ENCODE assay signal across 8 cellular contexts in the genomic region with DNA sequence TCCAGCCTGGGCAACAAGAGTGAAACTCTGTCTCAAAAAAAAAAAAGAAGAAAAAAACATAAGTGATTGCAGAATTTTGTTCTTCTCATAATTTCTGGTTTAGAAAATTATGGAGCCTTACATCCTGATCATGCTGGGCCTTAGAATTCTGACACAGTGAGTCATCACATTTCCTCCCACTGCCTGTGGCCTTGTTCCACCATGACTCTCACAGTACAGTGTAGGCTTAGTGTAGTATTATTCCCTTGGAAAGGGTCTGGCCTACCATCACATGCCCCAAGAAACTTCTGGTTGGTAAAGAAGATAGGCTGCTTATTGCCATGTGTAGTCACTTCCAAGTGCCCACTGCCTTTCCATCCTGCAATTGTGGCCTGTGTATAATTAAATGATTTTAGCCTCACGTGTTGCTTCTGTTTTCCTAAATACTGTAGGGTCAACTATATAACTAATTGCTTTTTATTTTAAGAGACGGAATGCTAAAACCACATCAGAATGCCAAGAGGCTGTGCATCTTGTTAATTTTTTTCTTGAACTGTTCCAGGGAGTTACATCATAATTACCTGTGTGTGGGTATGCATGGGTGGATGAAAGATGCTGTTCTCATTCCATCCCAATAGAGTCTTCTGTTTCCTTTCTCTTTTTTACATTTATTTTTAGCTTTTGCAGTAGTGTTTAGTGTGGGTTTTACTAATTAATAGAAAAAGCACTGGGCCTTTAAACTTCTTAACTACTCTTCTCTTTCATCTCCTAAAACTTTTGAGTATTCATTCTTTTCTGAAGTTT. TPM values are rescaled to one million over a fixed set of nuclear protein-coding genes. Genes with fewer than 3 reads are reported as not detected.
A peak's percentile ranks its signal among the peaks of the same experiment; 100 is the strongest.
DNase-seq lines count a peak whose midpoint lies in the region; ATAC-seq and TF ChIP-seq lines count a peak whose summit lies in the region.

No MANE protein-coding gene starts in this region.

- TF ChIP-seq CTCF in HFFc6 (IDR thresholded peaks at IDR 0.05) (no peak), hepatocyte (IDR thresholded peaks at IDR 0.05; ENCODE audit: poor library complexity) (no peak)

- in situ Hi-C loops in ACHN (cut with HindIII; ENCODE audit: low pct_ligation_motif_present, low pct_unique_long_range_greater_than_20kb, low sequenced_read_pairs) (no loop called here), G401 (cut with HindIII; ENCODE audit: low sequenced_read_pairs) (no loop called here)

- H3K4me1 ChIP-seq in hepatocyte (ENCODE audit: insufficient read depth), result no peaks in the 10 kb centered on the region

- CTCF ChIA-PET in activated naive CD4-positive, alpha-beta T cell treated with anti-CD3 and anti-CD28 coated beads, Interleukin-2, amount 10 ng/mL, durations not matched to agents 7 days and 5 days (lab: Charles Lee), result no interaction called here

- H3K4me3 Mint-ChIP-seq in HFFc6, result no peak overlapping the region
- H3K4me3 Mint-ChIP-seq in activated naive CD4-positive, alpha-beta T cell treated with anti-CD3 and anti-CD28 coated beads, Interleukin-2, amount 10 ng/mL, durations not matched to agents 7 days and 5 days, result no peak overlapping the region

- DNase-seq in ACHN (peak; percentile 81), HFFc6 (peak; percentile 81), hepatocyte (ENCODE audit: low spot score) (peak; percentile 17), G401 (ENCODE audit: low spot score) (no peak), NCI-H524 treated with DMSO at 0.1 percent for 48 hours (lab: John Stamatoyannopoulos, UW) (no peak)
- no peak for DNase-seq in activated naive CD4-positive, alpha-beta T cell treated with anti-CD3 and anti-CD28 coated beads, Interleukin-2, amount 10 ng/mL, durations not matched to agents 7 days and 5 days
- DNase-seq in effector CD8-positive, alpha-beta T cell (lab: John Stamatoyannopoulos, UW), result no peak

- no peak overlapping the region for H2AFZ ChIP-seq in hepatocyte

- H3K4me2 ChIP-seq in hepatocyte, result no peak overlapping the region

- H3K27ac Mint-ChIP-seq in HFFc6, result peak overlapping the region; percentile 88
- H3K27ac Mint-ChIP-seq in activated naive CD4-positive, alpha-beta T cell treated with anti-CD3 and anti-CD28 coated beads, Interleukin-2, amount 10 ng/mL, durations not matched to agents 7 days and 5 days, result peak overlapping the region; percentile 25

- no peaks in the 10 kb centered on the region for H3K9me3 Mint-ChIP-seq in HFFc6
- no peaks in the 10 kb centered on the region for H3K9me3 Mint-ChIP-seq in activated naive CD4-positive, alpha-beta T cell treated with anti-CD3 and anti-CD28 coated beads, Interleukin-2, amount 10 ng/mL, durations not matched to agents 7 days and 5 days

- H3K27ac ChIP-seq in hepatocyte, result no peak overlapping the region

- H3K9me2 ChIP-seq in hepatocyte (replicated peaks; ENCODE audit: insufficient read depth), result peaks cover 2% of the 10 kb centered on the region

- H3K36me3 Mint-ChIP-seq in HFFc6 (ENCODE audit: low read depth), result peaks cover 34% of the 10 kb centered on the region
- peaks cover 41% of the 10 kb centered on the region for H3K36me3 Mint-ChIP-seq in activated naive CD4-positive, alpha-beta T cell treated with anti-CD3 and anti-CD28 coated beads, Interleukin-2, amount 10 ng/mL, durations not matched to agents 7 days and 5 days

- no peaks in the 10 kb centered on the region for H3K36me3 ChIP-seq in hepatocyte (replicated peaks; ENCODE audit: insufficient read depth, low read depth)

- no peaks in the 10 kb centered on the region for H4K20me1 ChIP-seq in hepatocyte (ENCODE audit: insufficient read depth, poor library complexity, severe bottlenecking)

- H3K27me3 Mint-ChIP-seq in HFFc6 (ENCODE audit: insufficient read depth), result no peaks in the 10 kb centered on the region
- H3K27me3 Mint-ChIP-seq in activated naive CD4-positive, alpha-beta T cell treated with anti-CD3 and anti-CD28 coated beads, Interleukin-2, amount 10 ng/mL, durations not matched to agents 7 days and 5 days, result no peaks in the 10 kb centered on the region

- H3K4me3 ChIP-seq in hepatocyte, result no peak overlapping the region

- no peaks in the 10 kb centered on the region for H3K9me3 ChIP-seq in hepatocyte (ENCODE audit: low read depth)

- no peak for ATAC-seq in GM21717 (IDR thresholded peaks at IDR 0.05; ENCODE audit: unreplicated experiment)

- H3K4me1 Mint-ChIP-seq in HFFc6 (ENCODE audit: low read depth), result peaks cover 31% of the 10 kb centered on the region
- peaks cover 8% of the 10 kb centered on the region for H3K4me1 Mint-ChIP-seq in activated naive CD4-positive, alpha-beta T cell treated with anti-CD3 and anti-CD28 coated beads, Interleukin-2, amount 10 ng/mL, durations not matched to agents 7 days and 5 days

- whole genome bisulfite sequencing in hepatocyte (ENCODE audit: low lambda C conversion rate, missing lambda C conversion rate), result 93% methylated on average over 2 of the region's 2 CpGs

- H3K79me2 ChIP-seq in hepatocyte, result no peaks in the 10 kb centered on the region

- H3K27me3 ChIP-seq in hepatocyte, result no peaks in the 10 kb centered on the region

RNA-seq across cellular contexts. Expression of gene OGFOD1, which starts 25.9 kb away (rescaled TPM):
- total RNA-seq in HFFc6 (2021; fragmentation: NEBNext Ultra II Directional; extraction: Animal tissue kit (Norgen Biotek cat#: 25700)), result 10 to 100 TPM; 62.8 to 77.0 (median 74.3) TPM
- 45.6 and 58.9 TPM in 2 replicates for total RNA-seq in hepatocyte
- 37.0 and 55.5 TPM in 2 replicates for polyA plus RNA-seq in hepatocyte
- total RNA-seq in G401 (2014; rRNA removed; shearing (Covaris generic)), result 69.8 and 82.3 TPM in 2 replicates

RNA-seq across cellular contexts. Expression of gene NUDT21, which starts 26.2 kb away (rescaled TPM):
- 100 to 1,000 TPM; 114 to 150 (median 138) TPM for total RNA-seq in HFFc6 (2021; fragmentation: NEBNext Ultra II Directional; extraction: Animal tissue kit (Norgen Biotek cat#: 25700))
- 75.3 and 76.6 TPM in 2 replicates for total RNA-seq in hepatocyte
- 44.7 and 47.4 TPM in 2 replicates for polyA plus RNA-seq in hepatocyte
- total RNA-seq in G401 (2014; rRNA removed; shearing (Covaris generic)), result 106 and 165 TPM in 2 replicates

RNA-seq across cellular contexts. Expression of gene BBS2, which starts 42.5 kb away (rescaled TPM):
- total RNA-seq in HFFc6 (2021; fragmentation: NEBNext Ultra II Directional; extraction: Animal tissue kit (Norgen Biotek cat#: 25700)), result 10 to 100 TPM; 26.2 to 33.3 (median 29.5) TPM
- total RNA-seq in hepatocyte, result 39.0 and 47.0 TPM in 2 replicates
- 31.5 and 40.8 TPM in 2 replicates for polyA plus RNA-seq in hepatocyte
- total RNA-seq in G401 (2014; rRNA removed; shearing (Covaris generic)), result 72.5 and 83.8 TPM in 2 replicates

RNA-seq across cellular contexts. Expression of gene AMFR, which starts 51.9 kb away (rescaled TPM):
- total RNA-seq in HFFc6 (2021; fragmentation: NEBNext Ultra II Directional; extraction: Animal tissue kit (Norgen Biotek cat#: 25700)), result 100 to 1,000 TPM; 104 to 117 (median 112) TPM
- total RNA-seq in hepatocyte, result 109 and 135 TPM in 2 replicates
- polyA plus RNA-seq in hepatocyte, result 56.2 and 67.2 TPM in 2 replicates
- total RNA-seq in G401 (2014; rRNA removed; shearing (Covaris generic)), result 77.0 and 94.4 TPM in 2 replicates

Comparison
In these comparisons a context has a peak if more than half of its experiments do, and no peak if none do; other contexts are left out.
1. DNase-seq: peak in ACHN (single experiment), HFFc6 (single experiment) and hepatocyte (single experiment); none in activated naive CD4-positive, alpha-beta T cell treated with anti-CD3 and anti-CD28 coated beads, Interleukin-2, amount 10 ng/mL, durations not matched to agents 7 days and 5 days (single experiment), effector CD8-positive, alpha-beta T cell (single experiment), G401 (single experiment) and NCI-H524 treated with DMSO at 0.1 percent for 48 hours (single experiment).